ENCODE assay signal across 13 cellular contexts in genomic region chr4:143250617-143251016, GRCh38.
A peak's percentile ranks its signal among the peaks of the same experiment; 100 is the strongest.
DNase-seq lines count a peak whose midpoint lies in the region; ATAC-seq and TF ChIP-seq lines count a peak whose summit lies in the region.
"Had no signal": no experiment of that assay in that cellular context is flagged by ENCODE, and none has a peak within 500 bp of the region (broad histone marks: within the 10 kb centered on the region; RNA-seq: fewer than 3 reads in every experiment).

No MANE protein-coding gene starts in this region.

- no peak for TF ChIP-seq CTCF in esophagus muscularis mucosa (IDR thresholded peaks at IDR 0.05)

- WGBS in esophagus muscularis mucosa = 52% methylated on average over 3 of the region's 3 CpGs

- H3K27me3 ChIP-seq in esophagus muscularis mucosa = no peaks in the 10 kb centered on the region
- H3K27me3 ChIP-seq: BLaER1 treated with 17β-estradiol and CSF1 and Interleukin-3, amounts not matched to agents 10 nM and 100 nM had no signal

- DNase-seq in H4 (ENCODE audit: low spot score) (peak; percentile 67), NCI-H460 (ENCODE audit: extremely low read depth, low read depth) (peak; percentile 33), esophagus muscularis mucosa (ENCODE audit: extremely low spot score) (no peak), left ventricle myocardium superior (no peak), HUDEP-2 (lab: John Stamatoyannopoulos, UW; ENCODE audit: unreplicated experiment in 76 of 76) (no peak)
- no peak for DNase-seq in activated T-cell treated with anti-CD3 and anti-CD28 coated beads, Interleukin-2, amount 50 U/mL, for 1 hour
- DNase-seq: Calu3; CD8-positive, alpha-beta T cell; DMS79 treated with DMSO at 0.1 percent for 48 hours; GF-D8; GOT3; H9 had no signal

- peak overlapping the region; percentile 0 to 67 (median 60) for H3K27ac ChIP-seq in esophagus muscularis mucosa (replicated peaks in 1 of 4)
- H3K27ac ChIP-seq: BLaER1 treated with 17β-estradiol and CSF1 and Interleukin-3, amounts not matched to agents 10 nM and 100 nM had no signal

- ATAC-seq in left ventricle myocardium superior = no peak
- ATAC-seq: CD8-positive, alpha-beta T cell had no signal

- no peaks in the 10 kb centered on the region for H3K9me3 ChIP-seq in esophagus muscularis mucosa
- H3K9me3 ChIP-seq: BLaER1 treated with 17β-estradiol and CSF1 and Interleukin-3, amounts not matched to agents 10 nM and 100 nM had no signal

- no peak overlapping the region for H3K4me3 ChIP-seq in esophagus muscularis mucosa
- H3K4me3 ChIP-seq: BLaER1 treated with 17β-estradiol and CSF1 and Interleukin-3, amounts not matched to agents 10 nM and 100 nM had no signal

- peaks cover 5 to 37% (median 30%) of the 10 kb centered on the region in 4 donors for H3K4me1 ChIP-seq in esophagus muscularis mucosa
- H3K4me1 ChIP-seq: BLaER1 treated with 17β-estradiol and CSF1 and Interleukin-3, amounts not matched to agents 10 nM and 100 nM had no signal

- no peak for TF ChIP-seq POLR2A in esophagus muscularis mucosa (IDR thresholded peaks at IDR 0.05; ENCODE audit: low read depth)

- no peaks in the 10 kb centered on the region for H3K36me3 ChIP-seq in esophagus muscularis mucosa
- H3K36me3 ChIP-seq: BLaER1 treated with 17β-estradiol and CSF1 and Interleukin-3, amounts not matched to agents 10 nM and 100 nM had no signal

- intact Hi-C loops in esophagus muscularis mucosa (cut with DNase I) = loop anchor here (5.0 kb wide), 1 partner anchor 42 kb away; no protein-coding TSS in a partner anchor
- intact Hi-C loops in left ventricle myocardium superior (cut with micrococcal nuclease) = no loop called here

- no peak for TF ChIP-seq EP300 in esophagus muscularis mucosa (IDR thresholded peaks at IDR 0.05)

Comparison
In these comparisons a context has a peak if more than half of its experiments do, and no peak if none do; other contexts are left out.
1. DNase-seq: peak in H4 (single experiment) and NCI-H460 (single experiment); none in esophagus muscularis mucosa (single experiment), left ventricle myocardium superior (single experiment), activated T-cell treated with anti-CD3 and anti-CD28 coated beads, Interleukin-2, amount 50 U/mL, for 1 hour (single experiment) and HUDEP-2 (0 of 76).